In the genomic region with DNA sequence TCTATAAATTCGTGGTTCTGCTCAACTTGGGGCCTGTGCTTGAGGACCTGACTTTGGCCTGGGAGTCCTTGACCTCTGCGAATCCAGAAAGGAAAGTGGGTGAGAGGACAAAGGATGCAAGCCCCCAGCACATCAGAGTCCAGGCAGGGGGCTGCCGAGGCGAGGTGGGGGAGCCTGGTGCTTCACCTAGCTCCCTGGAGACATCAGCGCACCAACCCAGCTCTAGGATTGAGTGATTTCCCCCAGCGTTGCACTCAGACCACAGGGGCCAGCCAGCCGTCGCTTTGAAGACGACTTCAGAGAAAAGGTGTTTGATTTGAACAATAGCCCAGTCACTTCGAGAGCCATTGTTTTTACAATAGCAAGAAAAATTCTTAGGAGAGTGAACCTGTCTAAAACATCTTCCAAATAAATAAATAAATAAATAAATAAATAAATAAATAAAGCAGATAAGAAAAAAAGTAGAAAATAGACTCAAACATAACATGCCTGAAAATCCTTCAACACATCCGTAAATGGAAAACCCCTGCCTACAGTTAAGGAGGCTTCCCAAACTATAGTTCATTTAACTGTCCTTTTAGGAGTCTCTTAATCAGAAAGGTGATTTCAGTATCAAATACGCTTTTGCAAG, we compare ENCODE assay signal across 9 cellular contexts.
"Had no signal": no experiment of that assay in that cellular context is flagged by ENCODE, and none has a peak within 500 bp of the region (broad histone marks: within the 10 kb centered on the region; RNA-seq: fewer than 3 reads in every experiment).

No MANE protein-coding gene starts in this region.

- H3K4me1 ChIP-seq: HAP-1 had no signal

- H2AFZ ChIP-seq: GM23248 had no signal

- H3K9ac ChIP-seq: GM23248 had no signal

- H3K9me3 ChIP-seq: HAP-1 had no signal

- FAIRE-seq: HTR-8/SVneo, K562 had no signal

- H3K4me3 ChIP-seq: GM23248, HAP-1, K562 had no signal

- H3K27ac ChIP-seq: GM23248 had no signal

- DNase-seq: GM23248, GOT3, H7, IMR-90, KG1 had no signal

- H3K36me3 ChIP-seq: HAP-1 had no signal

- ATAC-seq: HCT116, K562 had no signal
